ENCODE assay signal across 21 cellular contexts in genomic region chr7:127838816-127839415, GRCh38.
DNase-seq lines count a peak whose midpoint lies in the region; ATAC-seq and TF ChIP-seq lines count a peak whose summit lies in the region.
"Had no signal": no experiment of that assay in that cellular context is flagged by ENCODE, and none has a peak within 500 bp of the region (broad histone marks: within the 10 kb centered on the region; RNA-seq: fewer than 3 reads in every experiment).

No MANE protein-coding gene starts in this region.

- POLR2A ChIA-PET in WTC11 (lab: Charles Lee): interaction anchor here (0.6 to 1.9 kb wide), 2 partner anchors 23 to 249 kb away, joined by 3 to 4 read pairs; no protein-coding TSS in a partner anchor
- POLR2A ChIA-PET in CD4-positive, alpha-beta T cell (lab: Charles Lee): no interaction called here

- peaks cover 12% of the 10 kb centered on the region for H3K9me3 Mint-ChIP-seq in WTC11
- H3K9me3 Mint-ChIP-seq in endothelial cell (ENCODE audit: unreplicated experiment): peaks cover 6% of the 10 kb centered on the region
- peaks cover 12% of the 10 kb centered on the region for H3K9me3 Mint-ChIP-seq in CD4-positive, alpha-beta T cell

- H3K27me3 ChIP-seq in CD4-positive, alpha-beta T cell (ENCODE audit: control insufficient read depth, insufficient read depth, low read length): no peaks in the 10 kb centered on the region
- H3K27me3 ChIP-seq: thyroid gland had no signal

- ATAC-seq in WTC11: no peak
- ATAC-seq in GM21723 (IDR thresholded peaks at IDR 0.05; ENCODE audit: unreplicated experiment): no peak
- no peak for ATAC-seq in CD4-positive, alpha-beta T cell (ENCODE audit: poor library complexity)
- no peak for ATAC-seq in GM18517 (IDR thresholded peaks at IDR 0.05; ENCODE audit: unreplicated experiment)
- no peak for ATAC-seq in HG03571 (IDR thresholded peaks at IDR 0.05; ENCODE audit: unreplicated experiment)
- ATAC-seq: activated CD4-positive, alpha-beta T cell treated with anti-CD3 and anti-CD28 coated beads for 36 hours; CD8-positive, alpha-beta T cell; effector memory CD8-positive, alpha-beta T cell had no signal

- peak overlapping the region; percentile 50 for H3K27ac Mint-ChIP-seq in WTC11
- no peak overlapping the region for H3K27ac Mint-ChIP-seq in endothelial cell (ENCODE audit: unreplicated experiment)
- H3K27ac Mint-ChIP-seq in CD4-positive, alpha-beta T cell: no peak overlapping the region
- H3K27ac Mint-ChIP-seq: activated CD4-positive, alpha-beta T cell treated with anti-CD3 and anti-CD28 coated beads for 36 hours; CD8-positive, alpha-beta T cell; effector memory CD8-positive, alpha-beta T cell had no signal

- peaks cover 6% of the 10 kb centered on the region for H3K9me3 ChIP-seq in CD4-positive, alpha-beta T cell (ENCODE audit: control insufficient read depth, low read length)
- H3K9me3 ChIP-seq: psoas muscle, thyroid gland had no signal

- H3K4me3 Mint-ChIP-seq in WTC11 (no peak overlapping the region), endothelial cell (ENCODE audit: unreplicated experiment) (peak overlapping the region; percentile 66)
- H3K4me3 Mint-ChIP-seq in CD4-positive, alpha-beta T cell: no peak overlapping the region
- H3K4me3 Mint-ChIP-seq: activated CD4-positive, alpha-beta T cell treated with anti-CD3 and anti-CD28 coated beads for 36 hours; CD8-positive, alpha-beta T cell; effector memory CD8-positive, alpha-beta T cell had no signal

- CTCF ChIA-PET in WTC11 (lab: Charles Lee): interaction anchor here (0.7 kb wide), 1 partner anchor 171 kb away, joined by 3 read pairs; no protein-coding TSS in a partner anchor
- CTCF ChIA-PET in CD4-positive, alpha-beta T cell (lab: Charles Lee): interaction anchor here (0.6 kb wide), 1 partner anchor 18 kb away, joined by 3 read pairs; no protein-coding TSS in a partner anchor

- H3K27ac ChIP-seq in temporal lobe (ENCODE audit: low read depth, low read length): peak overlapping the region; percentile 13
- H3K27ac ChIP-seq in CD4-positive, alpha-beta T cell (ENCODE audit: low read depth, low read length): no peak overlapping the region
- H3K27ac ChIP-seq: psoas muscle, thyroid gland had no signal

- DNase-seq in WTC11 (ENCODE audit: low spot score) (no peak), endothelial cell (ENCODE audit: low spot score) (no peak), kidney tubule cell (ENCODE audit: low spot score) (peak; percentile 19)
- no peak for DNase-seq in CD4-positive, alpha-beta T cell
- DNase-seq: activated CD4-positive, alpha-beta T cell treated with anti-CD3 and anti-CD28 coated beads for 36 hours; activated CD8-positive, alpha-beta memory T cell treated with anti-CD3 and anti-CD28 coated beads, Interleukin-2, amount 50 U/mL, for 48 hours; activated gamma-delta T cell; amniotic stem cell; CD8-positive, alpha-beta T cell; effector memory CD8-positive, alpha-beta T cell; HCEC 1CT; midbrain; NCI-H1436 treated with DMSO at 0.1 percent for 48 hours; NCI-H226; NK-92 treated with Interleukin-12 subunit alpha and Interleukin-12 subunit beta, amount 100 ng/mL, for 24 hours; psoas muscle; thyroid gland had no signal

- no peaks in the 10 kb centered on the region for H3K27me3 Mint-ChIP-seq in WTC11 (ENCODE audit: low read depth)
- H3K27me3 Mint-ChIP-seq in endothelial cell (ENCODE audit: unreplicated experiment): peaks cover 9% of the 10 kb centered on the region
- H3K27me3 Mint-ChIP-seq in CD4-positive, alpha-beta T cell: no peaks in the 10 kb centered on the region
- H3K27me3 Mint-ChIP-seq: activated CD4-positive, alpha-beta T cell treated with anti-CD3 and anti-CD28 coated beads for 36 hours; effector memory CD8-positive, alpha-beta T cell had no signal

- no peak for TF ChIP-seq CTCF in WTC11 (IDR thresholded peaks at IDR 0.05)
- TF ChIP-seq CTCF in endothelial cell (IDR thresholded peaks at IDR 0.05; ENCODE audit: unreplicated experiment): no peak
- no peak for TF ChIP-seq CTCF in CD4-positive, alpha-beta T cell (IDR thresholded peaks at IDR 0.05)

- H3K36me3 Mint-ChIP-seq in WTC11 (peaks cover 16% of the 10 kb centered on the region), endothelial cell (ENCODE audit: low read depth, unreplicated experiment) (peaks cover 40% of the 10 kb centered on the region)
- peaks cover 59% of the 10 kb centered on the region for H3K36me3 Mint-ChIP-seq in CD4-positive, alpha-beta T cell (ENCODE audit: low read depth)

- intact Hi-C loops in CD4-positive, alpha-beta T cell (cut with DNase I, micrococcal nuclease): no loop called here

- H3K4me1 Mint-ChIP-seq in WTC11 (peaks cover 29% of the 10 kb centered on the region), endothelial cell (ENCODE audit: unreplicated experiment) (peaks cover 56% of the 10 kb centered on the region)
- peaks cover 9% of the 10 kb centered on the region for H3K4me1 Mint-ChIP-seq in CD4-positive, alpha-beta T cell (ENCODE audit: low read depth)

TF ChIP-seq in WTC11, 78 proteins besides CTCF, POLR2A, EP300 and RAD21:
- TF ChIP-seq ATF3 (CRISPR knock-in tag; conservative IDR thresholded peaks at IDR 0.05) (no peak), GRHL2 (CRISPR knock-in tag; IDR thresholded peaks at IDR 0.05; ENCODE audit: insufficient replicate concordance, severe bottlenecking) (no peak), PREB (CRISPR knock-in tag; IDR thresholded peaks at IDR 0.05; ENCODE audit: borderline replicate concordance) (no peak), ELF4 (CRISPR knock-in tag; IDR thresholded peaks at IDR 0.05; ENCODE audit: low read depth) (no peak), GABPB1 (CRISPR knock-in tag; IDR thresholded peaks at IDR 0.05) (no peak)
